Comparison of ENCODE assay signal across 7 cellular contexts in genomic region chr3:43769471-43770425, GRCh38.
DNase-seq lines count a peak whose midpoint lies in the region; ATAC-seq and TF ChIP-seq lines count a peak whose summit lies in the region.

No MANE protein-coding gene starts in this region.

- H3K36me3 ChIP-seq in neural cell (ENCODE audit: insufficient read depth, low read length) = no peaks in the 10 kb centered on the region

- H3K27me3 ChIP-seq in neural cell (ENCODE audit: insufficient read depth, low read depth, low read length) = no peaks in the 10 kb centered on the region

- H3K9me2 ChIP-seq in neural cell (ENCODE audit: insufficient read depth, low read length) = no peaks in the 10 kb centered on the region

- no peaks in the 10 kb centered on the region for H3K79me2 ChIP-seq in neural cell (replicated peaks; ENCODE audit: insufficient read depth, low read length)

- H2AFZ ChIP-seq in neural cell (ENCODE audit: low read depth, low read length) = no peak overlapping the region

- peak overlapping the region; percentile 47 for H3K4me3 ChIP-seq in fibroblast of villous mesenchyme (ENCODE audit: low read depth, low read length)
- H3K4me3 ChIP-seq in neural cell (ENCODE audit: low read length) = no peak overlapping the region

- peak; percentile 66 for TF ChIP-seq RAD21 in neural cell (conservative IDR thresholded peaks at IDR 0.05)

- no peak overlapping the region for H3K4me2 ChIP-seq in neural cell (ENCODE audit: low read length)

- no peaks in the 10 kb centered on the region for H3F3A ChIP-seq in neural cell (ENCODE audit: insufficient read depth, low read length, poor library complexity, severe bottlenecking)

- TF ChIP-seq CTCF in fibroblast of villous mesenchyme (IDR thresholded peaks at IDR 0.05; ENCODE audit: insufficient read depth, low read depth, low read length) (peak; percentile 91), neural cell (IDR thresholded peaks at IDR 0.05; ENCODE audit: poor library complexity, severe bottlenecking) (peak; percentile 74)

- no peak for TF ChIP-seq POLR2A in GM18505 (IDR thresholded peaks at IDR 0.05; ENCODE audit: borderline replicate concordance, extremely low read depth, insufficient read depth, insufficient read length)

- no peak for TF ChIP-seq EP300 in neural cell (conservative IDR thresholded peaks at IDR 0.05; ENCODE audit: poor library complexity, severe bottlenecking)

- H3K27ac ChIP-seq in neural cell (ENCODE audit: low read length) = no peak overlapping the region

- peak; percentile 56 for ATAC-seq in GM18505 (IDR thresholded peaks at IDR 0.05; ENCODE audit: unreplicated experiment)
- peak; percentile 51 for ATAC-seq in stimulated activated naive CD8-positive, alpha-beta T cell treated with anti-CD3 and anti-CD28 coated beads, Interleukin-15, Interleukin-2, amounts not matched to agents 100 U/mL and 50 U/mL, for 24 hours

- H3K9me3 ChIP-seq in neural cell (ENCODE audit: low read length) = no peaks in the 10 kb centered on the region

- H4K20me1 ChIP-seq in neural cell (ENCODE audit: insufficient read depth) = no peaks in the 10 kb centered on the region

- DNase-seq in LHCN-M2 (ENCODE audit: low read depth) = peak; percentile 95
- DNase-seq in SHP77 treated with DMSO at 0.1 percent for 48 hours (lab: John Stamatoyannopoulos, UW) = peak; percentile 53
- peak; percentile 89 for DNase-seq in activated effector memory CD4-positive, alpha-beta T cell treated with anti-CD3 and anti-CD28 coated beads, Interleukin-2, amount 50 U/mL, for 16 hours
- DNase-seq in fibroblast of villous mesenchyme (ENCODE audit: low read depth) = peak; percentile 95
- DNase-seq in stimulated activated naive CD8-positive, alpha-beta T cell treated with anti-CD3 and anti-CD28 coated beads, Interleukin-15, Interleukin-2, amounts not matched to agents 100 U/mL and 50 U/mL, for 24 hours = peak; percentile 86

- H3K9ac ChIP-seq in neural cell (ENCODE audit: low read length) = no peak overlapping the region

TF ChIP-seq in neural cell, 6 proteins besides CTCF, POLR2A, EP300 and RAD21:
- TF ChIP-seq POLR2AphosphoS5 (IDR thresholded peaks at IDR 0.05) (no peak), SMC3 (conservative IDR thresholded peaks at IDR 0.05; ENCODE audit: poor library complexity) (peak; percentile 80), TAF1 (IDR thresholded peaks at IDR 0.05; ENCODE audit: low read depth) (no peak)
